ENCODE assay signal across 11 cellular contexts in the genomic region with DNA sequence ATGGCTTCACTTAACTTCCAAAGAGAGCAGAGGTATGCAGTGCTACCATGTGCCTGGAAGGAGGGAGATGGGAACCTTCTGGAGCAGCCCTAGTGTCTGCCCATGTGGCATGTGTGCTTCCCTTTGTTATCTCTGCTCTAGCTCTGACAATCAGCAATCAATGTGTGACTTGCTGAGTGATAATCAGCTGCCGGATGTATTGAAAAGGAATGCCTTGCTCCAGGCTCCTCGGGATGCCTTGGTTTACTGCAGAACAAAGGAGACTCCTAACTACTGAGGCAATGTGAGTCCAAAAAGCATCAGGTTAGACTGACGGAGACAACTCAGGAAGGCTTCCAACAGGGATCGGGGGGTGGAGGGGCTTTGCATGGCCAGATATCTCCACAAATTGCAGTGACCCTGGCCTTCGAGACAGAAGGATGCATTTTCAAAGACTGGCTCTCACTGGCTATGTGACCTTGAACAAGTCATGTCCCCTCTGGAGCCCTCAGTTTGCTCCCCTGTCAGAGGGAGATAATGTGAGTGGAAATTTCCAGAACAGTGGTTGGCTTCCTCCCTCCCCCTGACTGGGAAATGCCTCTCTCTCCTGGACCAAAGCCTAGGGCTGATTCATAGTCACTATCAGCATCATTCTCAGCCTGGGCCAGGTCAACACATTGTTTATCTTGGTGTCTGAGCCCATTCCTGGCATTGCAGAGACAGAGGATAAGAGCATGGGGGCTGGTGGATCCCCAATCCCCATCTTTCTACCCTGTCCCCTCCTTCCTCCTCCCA. TPM values are rescaled to one million over a fixed set of nuclear protein-coding genes. Genes with fewer than 3 reads are reported as not detected.
DNase-seq lines count a peak whose midpoint lies in the region; ATAC-seq and TF ChIP-seq lines count a peak whose summit lies in the region.
"Had no signal": no experiment of that assay in that cellular context is flagged by ENCODE, and none has a peak within 500 bp of the region (broad histone marks: within the 10 kb centered on the region; RNA-seq: fewer than 3 reads in every experiment).

No MANE protein-coding gene starts in this region.

- peaks cover 6% of the 10 kb centered on the region for H3K9me3 ChIP-seq in adipocyte (ENCODE audit: control insufficient read depth, low read length)
- peaks cover 0 to 8% (median 0%) of the 10 kb centered on the region in 3 donors for H3K9me3 ChIP-seq in gastroesophageal sphincter
- H3K9me3 ChIP-seq: neutrophil had no signal

- TF ChIP-seq CTCF in AG09309 (IDR thresholded peaks at IDR 0.05; ENCODE audit: control insufficient read depth, insufficient read depth, low read depth, low read length, missing control alignments) = no peak
- TF ChIP-seq CTCF in gastroesophageal sphincter (IDR thresholded peaks at IDR 0.05) = no peak
- no peak for TF ChIP-seq CTCF in omental fat pad (IDR thresholded peaks at IDR 0.05)

- ATAC-seq in gastroesophageal sphincter = peak; percentile 89
- ATAC-seq in omental fat pad (ENCODE audit: low FRiP score) = peak; percentile 93
- no peak for ATAC-seq in GM21526 (IDR thresholded peaks at IDR 0.05; ENCODE audit: low FRiP score, unreplicated experiment)
- ATAC-seq in left colon = no peak
- ATAC-seq: stimulated activated naive B cell treated with anti-CD40 and anti-IgM and Interleukin-4, amounts not matched to agents 10 μg/mL and 1 μg/mL and 100 μg/mL, for 72 hours had no signal

- H3K4me1 ChIP-seq in adipocyte (ENCODE audit: control insufficient read depth, insufficient read depth, low read length) = peaks cover 19% of the 10 kb centered on the region
- peaks cover 0 to 16% (median 5%) of the 10 kb centered on the region in 3 donors for H3K4me1 ChIP-seq in gastroesophageal sphincter

- peak overlapping the region in 1 of 4 donors; percentile 50 for H3K27ac ChIP-seq in gastroesophageal sphincter
- H3K27ac ChIP-seq: neutrophil had no signal

- no peak for TF ChIP-seq EP300 in gastroesophageal sphincter (IDR thresholded peaks at IDR 0.05)

- no peak overlapping the region for H3K4me3 ChIP-seq in AG09309 (ENCODE audit: control insufficient read depth, low read depth, low read length)
- H3K4me3 ChIP-seq in adipocyte (ENCODE audit: low read length) = no peak overlapping the region
- H3K4me3 ChIP-seq in gastroesophageal sphincter = no peak overlapping the region

- H3K27me3 ChIP-seq in adipocyte (replicated peaks; ENCODE audit: control insufficient read depth, insufficient read depth, low read length) (no peaks in the 10 kb centered on the region), gastroesophageal sphincter (no peaks in the 10 kb centered on the region)

- no peaks in the 10 kb centered on the region for H3K36me3 ChIP-seq in adipocyte (ENCODE audit: control insufficient read depth, insufficient read depth, low read length, severe bottlenecking)
- no peaks in the 10 kb centered on the region for H3K36me3 ChIP-seq in gastroesophageal sphincter
- H3K36me3 ChIP-seq: neutrophil had no signal

- peak; percentile 56 for DNase-seq in AG09309 (ENCODE audit: low read depth)
- DNase-seq in adipocyte (ENCODE audit: low read depth) = peak; percentile 83
- DNase-seq in omental fat pad (ENCODE audit: low spot score) = no peak
- no peak for DNase-seq in NCI-H774 (lab: John Stamatoyannopoulos, UW)
- no peak for DNase-seq in activated CD4-positive, alpha-beta T cell treated with anti-CD3 and anti-CD28 coated beads for 4 hours
- DNase-seq in left colon = no peak
- DNase-seq: CD4-positive, alpha-beta memory T cell; stimulated activated naive B cell treated with anti-CD40 and anti-IgM and Interleukin-4, amounts not matched to agents 10 μg/mL and 1 μg/mL and 100 μg/mL, for 72 hours had no signal

- TF ChIP-seq POLR2A in gastroesophageal sphincter (IDR thresholded peaks at IDR 0.05) = no peak

- intact Hi-C loops in left colon (cut with DNase I, micrococcal nuclease) = no loop called here

- peak overlapping the region; percentile 67 for H3K9ac ChIP-seq in adipocyte (ENCODE audit: low read length)

- 70 to 82% methylated on average over 2 to 4 of the region's 5 CpGs for WGBS in gastroesophageal sphincter (ENCODE audit: low coverage in 1 of 2), 2 donors

RNA-seq across cellular contexts. Expression of gene CORO2B, which starts 35.8 kb away (rescaled TPM):
- total RNA-seq in gastroesophageal sphincter (1 to 10 TPM; 3.2 to 9.1 (median 6.6) TPM), omental fat pad (10 to 100 TPM in 3 of 4 donors, 1 to 10 TPM in 1; 4.7 to 18.8 (median 13.7) TPM), left colon (1 to 10 TPM in 1 of 2 donors, under 1 TPM in 1; 0.67 to 1.6 TPM)
- total RNA-seq: CD4-positive, alpha-beta memory T cell had no signal

Comparison
In these comparisons a context has a peak if more than half of its experiments do, and no peak if none do; other contexts are left out.
1. DNase-seq: peak in AG09309 (single experiment) and adipocyte (single experiment); none in omental fat pad (single experiment), NCI-H774 (single experiment), activated CD4-positive, alpha-beta T cell treated with anti-CD3 and anti-CD28 coated beads for 4 hours (0 of 2) and left colon (0 of 2).
2. ATAC-seq: peak in gastroesophageal sphincter (single experiment) and omental fat pad (single experiment); none in GM21526 (single experiment) and left colon (single experiment).